In the genomic region with DNA sequence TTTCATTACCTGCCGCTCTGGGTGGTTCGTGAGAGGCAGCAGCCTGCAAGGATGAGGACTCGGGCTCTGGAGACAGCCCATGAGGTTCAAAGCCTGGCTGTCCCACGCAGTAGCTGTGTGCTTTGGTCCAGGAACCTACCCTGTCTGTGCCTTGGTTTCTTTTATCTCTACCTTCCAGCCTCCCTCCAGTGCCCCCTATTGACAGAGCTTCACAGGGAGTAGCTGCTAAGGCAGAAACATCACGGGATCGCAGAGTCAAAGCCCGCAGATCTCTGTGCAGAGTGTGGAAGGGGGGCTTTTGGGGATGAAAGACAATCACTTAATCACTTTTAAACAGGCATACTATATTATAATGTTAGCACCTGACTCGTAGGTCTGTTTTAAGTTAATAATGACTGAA, we compare ENCODE assay signal across 30 cellular contexts.
"Had no signal": no experiment of that assay in that cellular context is flagged by ENCODE, and none has a peak within 500 bp of the region (broad histone marks: within the 10 kb centered on the region; RNA-seq: fewer than 3 reads in every experiment).

No MANE protein-coding gene starts in this region.

- H3K9ac ChIP-seq: SK-N-SH had no signal

- H3K4me3 ChIP-seq: SJSA1 had no signal

- ATAC-seq: activated naive CD8-positive, alpha-beta T cell treated with anti-CD3 and anti-CD28 coated beads, Interleukin-2, amount 50 U/mL, for 24 hours; activated T-cell treated with anti-CD3 and anti-CD28 coated beads, Interleukin-2, amount 50 U/mL, for 4 hours; Panc1 had no signal

- H3K4me1 ChIP-seq: SJSA1 had no signal

- H3K27me3 ChIP-seq: SJSA1 had no signal

- H3K9me3 ChIP-seq: SK-N-SH had no signal

- DNase-seq: activated B cell treated with CpG ODN at 0.5 μM for 24 hours; activated CD4-positive, alpha-beta memory T cell treated with anti-CD3 and anti-CD28 coated beads for 36 hours; activated CD4-positive, alpha-beta T cell treated with anti-CD3 and anti-CD28 coated beads for 4 hours; activated CD4-positive, alpha-beta T cell treated with anti-CD3 and anti-CD28 coated beads, Interleukin-2, amount 50 U/mL, for 1 hour; activated CD4-positive, CD25-positive, alpha-beta regulatory T cell treated with anti-CD3 and anti-CD28 coated beads, Interleukin-2, amount 50 U/mL, for 72 hours; activated CD8-positive, alpha-beta memory T cell treated with anti-CD3 and anti-CD28 coated beads, Interleukin-2, amount 50 U/mL, for 4 hours; activated effector memory CD4-positive, alpha-beta T cell treated with Interleukin-2 at 50 U/mL for 16 hours; activated naive CD4-positive, alpha-beta T cell treated with anti-CD3 and anti-CD28 coated beads, Interleukin-2, amount 10 ng/mL, durations not matched to agents 7 days and 5 days; activated naive CD8-positive, alpha-beta T cell treated with anti-CD3 and anti-CD28 coated beads, Interleukin-2, amount 50 U/mL, for 24 hours; activated T-cell treated with anti-CD3 and anti-CD28 coated beads for 4 hours; activated T-cell treated with anti-CD3 and anti-CD28 coated beads, Interleukin-2, amount 50 U/mL, for 4 hours; anterior cingulate cortex; caudate nucleus; cerebellar nuclear complex; Karpas-422; MM.1S; MV-4-11; NCI-H1092; NCI-H1436 treated with DMSO at 0.1 percent for 48 hours; NCI-H1694 treated with DMSO at 0.1 percent for 48 hours; NCI-H2029 treated with DMSO at 0.1 percent for 48 hours; NCI-H226; NCI-H446 treated with DMSO at 0.1 percent for 48 hours; NCI-H524; NCI-H69; RPMI8226; SHP77 treated with DMSO at 0.1 percent for 48 hours; SK-N-SH had no signal

- H3K36me3 ChIP-seq: SJSA1 had no signal

- H3K27ac ChIP-seq: SJSA1 had no signal

- H3K4me2 ChIP-seq: SK-N-SH had no signal
